Comparison of ENCODE assay signal across 29 cellular contexts in the genomic region with DNA sequence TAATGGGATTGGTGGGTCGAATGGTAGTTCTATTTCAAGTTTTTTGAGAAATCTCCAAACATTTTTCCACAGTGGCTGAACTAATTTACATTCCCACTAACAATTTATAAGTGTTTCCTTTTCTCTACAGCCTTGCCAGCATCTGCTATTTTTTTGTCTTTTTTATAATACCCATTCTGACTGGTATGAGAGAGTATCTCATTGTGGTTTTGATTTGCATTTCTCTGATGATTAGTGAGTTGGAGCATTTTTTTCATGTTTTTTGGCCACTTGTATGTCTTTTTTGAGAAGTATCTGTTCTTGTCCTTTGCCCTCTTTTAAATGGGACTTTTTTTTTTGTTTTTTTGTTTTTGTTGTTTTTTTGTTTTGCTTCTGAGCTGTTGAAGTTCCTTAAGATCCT.
"Had no signal": no experiment of that assay in that cellular context is flagged by ENCODE, and none has a peak within 500 bp of the region (broad histone marks: within the 10 kb centered on the region; RNA-seq: fewer than 3 reads in every experiment).

No MANE protein-coding gene starts in this region.

- ATAC-seq: Panc1 had no signal

- DNase-seq: Kasumi-1, MG63, NCI-H1048, NCI-H1092 treated with DMSO at 0.1 percent for 48 hours, NCI-H1105 treated with DMSO at 0.1 percent for 48 hours, NCI-H1417, NCI-H1436, NCI-H146, NCI-H1694, NCI-H187, NCI-H1930, NCI-H2029 treated with DMSO at 0.1 percent for 48 hours, NCI-H2081 treated with DMSO at 0.1 percent for 48 hours, NCI-H2107, NCI-H2171, NCI-H226, NCI-H446 treated with DMSO at 0.1 percent for 48 hours, NCI-H510A, NCI-H524, NCI-H526, NCI-H69, NCI-H82, PC-9, Right ventricle myocardium superior, SHP77 treated with DMSO at 0.1 percent for 48 hours, SK-N-SH, SW 1271, T-helper 1 cell had no signal
